Comparison of ENCODE assay signal across 9 cellular contexts in genomic region chr16:56607675-56608042, GRCh38. TPM values are rescaled to one million over a fixed set of nuclear protein-coding genes. Genes with fewer than 3 reads are reported as not detected.
DNase-seq lines count a peak whose midpoint lies in the region; ATAC-seq, FAIRE-seq and TF ChIP-seq lines count a peak whose summit lies in the region.
"Had no signal": no experiment of that assay in that cellular context is flagged by ENCODE, and none has a peak within 500 bp of the region (broad histone marks: within the 10 kb centered on the region; RNA-seq: fewer than 3 reads in every experiment).

No MANE protein-coding gene starts in this region.

- no peaks in the 10 kb centered on the region for H3K27me3 ChIP-seq in transverse colon

- TF ChIP-seq CTCF in astrocyte of the spinal cord (IDR thresholded peaks at IDR 0.05; ENCODE audit: low read depth, low read length), result no peak
- no peak for TF ChIP-seq CTCF in transverse colon (IDR thresholded peaks at IDR 0.05)

- peak overlapping the region; percentile 87 to 91 (median 90) for H3K27ac ChIP-seq in transverse colon
- H3K27ac ChIP-seq: SK-N-MC had no signal

- no peaks in the 10 kb centered on the region for H3K9me3 Mint-ChIP-seq in activated naive CD4-positive, alpha-beta T cell treated with anti-CD3 and anti-CD28 coated beads, Interleukin-2, amount 10 ng/mL, durations not matched to agents 7 days and 5 days
- H3K9me3 Mint-ChIP-seq in memory B cell, result no peaks in the 10 kb centered on the region

- CTCF ChIA-PET in activated naive CD4-positive, alpha-beta T cell treated with anti-CD3 and anti-CD28 coated beads, Interleukin-2, amount 10 ng/mL, durations not matched to agents 7 days and 5 days (lab: Charles Lee), result interaction anchor here (1.0 to 5.3 kb wide), 3 partner anchors 30 to 94 kb away, joined by 3 to 34 read pairs (median 5); no protein-coding TSS in a partner anchor

- H3K27me3 Mint-ChIP-seq in activated naive CD4-positive, alpha-beta T cell treated with anti-CD3 and anti-CD28 coated beads, Interleukin-2, amount 10 ng/mL, durations not matched to agents 7 days and 5 days, result peaks cover 15% of the 10 kb centered on the region
- peaks cover 2% of the 10 kb centered on the region for H3K27me3 Mint-ChIP-seq in memory B cell

- ATAC-seq in memory B cell (ENCODE audit: low read depth), result no peak
- ATAC-seq in HG03521 (IDR thresholded peaks at IDR 0.05; ENCODE audit: unreplicated experiment), result no peak

- peaks cover 6 to 25% (median 19%) of the 10 kb centered on the region in 4 donors for H3K4me1 ChIP-seq in transverse colon

- H3K4me1 Mint-ChIP-seq in activated naive CD4-positive, alpha-beta T cell treated with anti-CD3 and anti-CD28 coated beads, Interleukin-2, amount 10 ng/mL, durations not matched to agents 7 days and 5 days, result peaks cover 48% of the 10 kb centered on the region
- peaks cover 26% of the 10 kb centered on the region for H3K4me1 Mint-ChIP-seq in memory B cell

- H3K4me3 ChIP-seq in astrocyte of the spinal cord (ENCODE audit: low read depth, low read length), result peak overlapping the region; percentile 27
- H3K4me3 ChIP-seq in transverse colon, result peak overlapping the region in 2 of 4 donors; percentile 45 to 75

- intact Hi-C loops in transverse colon (cut with DNase I; ENCODE audit: low total_unique reads), result loop anchor here (1.0 to 5.0 kb wide), 3 partner anchors 19 to 75 kb away; partner anchors contain the start of genes MT1M and MT1X

- H3K36me3 ChIP-seq in transverse colon, result no peaks in the 10 kb centered on the region

- no peak for TF ChIP-seq POLR2A in transverse colon (IDR thresholded peaks at IDR 0.05)

- peaks cover 1% of the 10 kb centered on the region for H3K36me3 Mint-ChIP-seq in activated naive CD4-positive, alpha-beta T cell treated with anti-CD3 and anti-CD28 coated beads, Interleukin-2, amount 10 ng/mL, durations not matched to agents 7 days and 5 days
- H3K36me3 Mint-ChIP-seq in memory B cell, result no peaks in the 10 kb centered on the region

- H3K4me3 Mint-ChIP-seq in activated naive CD4-positive, alpha-beta T cell treated with anti-CD3 and anti-CD28 coated beads, Interleukin-2, amount 10 ng/mL, durations not matched to agents 7 days and 5 days, result peak overlapping the region; percentile 63
- H3K4me3 Mint-ChIP-seq in memory B cell, result peak overlapping the region; percentile 68

- TF ChIP-seq EP300 in transverse colon (IDR thresholded peaks at IDR 0.05; ENCODE audit: low read depth), result no peak

- in situ Hi-C loops in astrocyte of the spinal cord (cut with HindIII; ENCODE audit: low sequenced_read_pairs), result no loop called here
- in situ Hi-C loops in transverse colon (cut with MboI; ENCODE audit: low pct_ligation_motif_present in 1 of 4, low pct_unique_long_range_greater_than_20kb in 1 of 4, low sequenced_read_pairs in 3 of 4), result no loop called here

- 75 to 86% methylated on average over 2 of the region's 2 CpGs for WGBS in transverse colon (ENCODE audit: low coverage in 1 of 2), 2 donors

- peak overlapping the region; percentile 80 for H3K27ac Mint-ChIP-seq in activated naive CD4-positive, alpha-beta T cell treated with anti-CD3 and anti-CD28 coated beads, Interleukin-2, amount 10 ng/mL, durations not matched to agents 7 days and 5 days
- H3K27ac Mint-ChIP-seq in memory B cell, result peak overlapping the region; percentile 19

- DNase-seq in activated naive CD4-positive, alpha-beta T cell treated with anti-CD3 and anti-CD28 coated beads, Interleukin-2, amount 10 ng/mL, durations not matched to agents 7 days and 5 days, result no peak
- DNase-seq in activated naive CD4-positive, alpha-beta T cell treated with Interleukin-2 at 50 U/mL for 16 hours, result no peak
- DNase-seq in astrocyte of the spinal cord (ENCODE audit: low read depth, low spot score) (no peak), memory B cell (ENCODE audit: low spot score in 2 of 2) (no peak), transverse colon (no peak), HTR-8/SVneo (ENCODE audit: insufficient read length, low spot score) (no peak), inferior parietal cortex (ENCODE audit: extremely low spot score) (no peak)

- H3K9me3 ChIP-seq in transverse colon, result no peaks in the 10 kb centered on the region

- FAIRE-seq in HTR-8/SVneo (lab: Jason Lieb, UNC), result no peak

RNA-seq across cellular contexts. Expression of gene MT2A, which starts 0.7 kb away (rescaled TPM):
- total RNA-seq in transverse colon, result 100 to 1,000 TPM in 2 of 4 donors, 10 to 100 TPM in 2; 68.8 to 459 (median 89.3) TPM

RNA-seq across cellular contexts. Expression of gene MT1E, which starts 17.9 kb away (rescaled TPM):
- total RNA-seq in transverse colon, result 1,000 to 10,000 TPM in 1 of 4 donors, 100 to 1,000 TPM in 3; 109 to 1,058 (median 257) TPM

RNA-seq across cellular contexts. Expression of gene MT3, which starts 18.3 kb away (rescaled TPM):
- total RNA-seq in transverse colon, result 1 to 10 TPM in 1 of 4 donors, not detected in 3; 4.2 TPM

RNA-seq across cellular contexts. Expression of gene MT1M, which starts 24.8 kb away (rescaled TPM):
- 10 to 100 TPM in 1 of 4 donors, 1 to 10 TPM in 2, not detected in 1; 2.7 to 48.3 (median 5.2) TPM for total RNA-seq in transverse colon

RNA-seq across cellular contexts. Expression of gene MT1A, which starts 30.8 kb away (rescaled TPM):
- total RNA-seq in transverse colon, result 10 to 100 TPM in 1 of 4 donors, 1 to 10 TPM in 2, not detected in 1; 4.4 to 35.2 (median 4.9) TPM
